18 cellular contexts compared by ENCODE assay signal in the genomic region with DNA sequence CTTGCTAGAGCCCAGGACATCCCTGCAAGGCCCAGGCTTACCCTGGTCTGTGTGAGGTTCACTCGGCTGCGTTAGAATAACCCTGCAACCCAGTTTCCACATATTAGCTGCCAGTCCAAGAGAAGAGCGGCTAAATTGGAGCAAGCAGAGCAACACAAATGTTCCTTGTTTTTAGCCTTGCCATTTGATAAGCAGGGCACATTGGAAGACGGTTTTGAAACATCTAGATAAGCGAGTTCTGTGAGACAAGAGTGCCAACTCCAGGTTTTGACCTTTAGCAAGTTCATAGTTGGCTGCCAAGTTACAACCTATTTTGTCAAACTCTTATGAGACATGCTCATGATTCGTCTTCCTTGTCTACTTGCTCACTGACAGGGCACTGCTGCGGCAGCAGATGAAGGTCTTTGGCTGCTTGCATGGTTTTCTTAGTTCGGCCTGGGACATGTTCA. TPM values are rescaled to one million over a fixed set of nuclear protein-coding genes. Genes with fewer than 3 reads are reported as not detected.
DNase-seq lines count a peak whose midpoint lies in the region; ATAC-seq, FAIRE-seq and TF ChIP-seq lines count a peak whose summit lies in the region.
"Had no signal": no experiment of that assay in that cellular context is flagged by ENCODE, and none has a peak within 500 bp of the region (broad histone marks: within the 10 kb centered on the region; RNA-seq: fewer than 3 reads in every experiment).

No MANE protein-coding gene starts in this region.

- H3K4me1 Mint-ChIP-seq in activated naive CD8-positive, alpha-beta T cell treated with anti-CD3 and anti-CD28 coated beads, Interleukin-2, amount 10 ng/mL, durations not matched to agents 7 days and 5 days, result peaks cover 33% of the 10 kb centered on the region
- peaks cover 9% of the 10 kb centered on the region for H3K4me1 Mint-ChIP-seq in activated naive CD8-positive, alpha-beta T cell treated with anti-CD3 and anti-CD28 coated beads, Interleukin-2, amount 50 U/mL, for 24 hours
- H3K4me1 Mint-ChIP-seq in stimulated activated effector memory CD8-positive, alpha-beta T cell treated with anti-CD3 and anti-CD28 coated beads, Interleukin-12 subunit alpha, Interleukin-12 subunit beta, amount 100 ng/mL, for 72 hours, result peaks cover 18% of the 10 kb centered on the region
- H3K4me1 Mint-ChIP-seq: CD14-positive monocyte had no signal

- H3K4me1 ChIP-seq in adrenal gland (replicated peaks in 1 of 2) (peaks cover 0 to 5% of the 10 kb centered on the region in 2 donors), sigmoid colon (no peaks in the 10 kb centered on the region)

- TF ChIP-seq POLR2A in adrenal gland (IDR thresholded peaks at IDR 0.05) (no peak), sigmoid colon (IDR thresholded peaks at IDR 0.05) (no peak)

- no peak overlapping the region for H3K4me3 Mint-ChIP-seq in activated naive CD8-positive, alpha-beta T cell treated with anti-CD3 and anti-CD28 coated beads, Interleukin-2, amount 10 ng/mL, durations not matched to agents 7 days and 5 days
- H3K4me3 Mint-ChIP-seq in activated naive CD8-positive, alpha-beta T cell treated with anti-CD3 and anti-CD28 coated beads, Interleukin-2, amount 50 U/mL, for 24 hours, result no peak overlapping the region
- no peak overlapping the region for H3K4me3 Mint-ChIP-seq in stimulated activated effector memory CD8-positive, alpha-beta T cell treated with anti-CD3 and anti-CD28 coated beads, Interleukin-12 subunit alpha, Interleukin-12 subunit beta, amount 100 ng/mL, for 72 hours
- H3K4me3 Mint-ChIP-seq: CD14-positive monocyte had no signal

- WGBS in adrenal gland, 4 donors, result 40 to 52% (median 48%) methylated on average over 6 to 8 of the region's 8 CpGs
- WGBS in sigmoid colon, 2 donors, result 75 to 89% methylated on average over 8 of the region's 8 CpGs

- POLR2A ChIA-PET in activated naive CD8-positive, alpha-beta T cell treated with anti-CD3 and anti-CD28 coated beads, Interleukin-2, amount 10 ng/mL, durations not matched to agents 7 days and 5 days (lab: Charles Lee), result no interaction called here

- no peak overlapping the region for H3K27ac ChIP-seq in adrenal gland
- H3K27ac ChIP-seq in sigmoid colon, result no peak overlapping the region

- no peak for TF ChIP-seq CTCF in adrenal gland (IDR thresholded peaks at IDR 0.05)
- no peak for TF ChIP-seq CTCF in sigmoid colon (IDR thresholded peaks at IDR 0.05)

- H3K27me3 ChIP-seq in adrenal gland (no peaks in the 10 kb centered on the region), sigmoid colon (no peaks in the 10 kb centered on the region)

- TF ChIP-seq EP300 in sigmoid colon (IDR thresholded peaks at IDR 0.05), result no peak

- no peaks in the 10 kb centered on the region for H3K36me3 ChIP-seq in adrenal gland (replicated peaks in 1 of 2)
- no peaks in the 10 kb centered on the region for H3K36me3 ChIP-seq in sigmoid colon
- H3K36me3 ChIP-seq: HAP-1 had no signal

- H3K27me3 Mint-ChIP-seq in activated naive CD8-positive, alpha-beta T cell treated with anti-CD3 and anti-CD28 coated beads, Interleukin-2, amount 10 ng/mL, durations not matched to agents 7 days and 5 days, result no peaks in the 10 kb centered on the region
- H3K27me3 Mint-ChIP-seq in activated naive CD8-positive, alpha-beta T cell treated with anti-CD3 and anti-CD28 coated beads, Interleukin-2, amount 50 U/mL, for 24 hours, result no peaks in the 10 kb centered on the region

- no peak overlapping the region for H3K4me3 ChIP-seq in adrenal gland
- no peak overlapping the region for H3K4me3 ChIP-seq in sigmoid colon
- H3K4me3 ChIP-seq: HAP-1 had no signal

- peaks cover 60% of the 10 kb centered on the region for H3K36me3 Mint-ChIP-seq in activated naive CD8-positive, alpha-beta T cell treated with anti-CD3 and anti-CD28 coated beads, Interleukin-2, amount 10 ng/mL, durations not matched to agents 7 days and 5 days
- peaks cover 4% of the 10 kb centered on the region for H3K36me3 Mint-ChIP-seq in activated naive CD8-positive, alpha-beta T cell treated with anti-CD3 and anti-CD28 coated beads, Interleukin-2, amount 50 U/mL, for 24 hours (ENCODE audit: low read depth)
- peaks cover 25% of the 10 kb centered on the region for H3K36me3 Mint-ChIP-seq in stimulated activated effector memory CD8-positive, alpha-beta T cell treated with anti-CD3 and anti-CD28 coated beads, Interleukin-12 subunit alpha, Interleukin-12 subunit beta, amount 100 ng/mL, for 72 hours
- H3K36me3 Mint-ChIP-seq: CD14-positive monocyte had no signal

- H3K9me3 Mint-ChIP-seq in activated naive CD8-positive, alpha-beta T cell treated with anti-CD3 and anti-CD28 coated beads, Interleukin-2, amount 10 ng/mL, durations not matched to agents 7 days and 5 days, result no peaks in the 10 kb centered on the region
- H3K9me3 Mint-ChIP-seq in activated naive CD8-positive, alpha-beta T cell treated with anti-CD3 and anti-CD28 coated beads, Interleukin-2, amount 50 U/mL, for 24 hours, result peaks cover 4% of the 10 kb centered on the region
- no peaks in the 10 kb centered on the region for H3K9me3 Mint-ChIP-seq in stimulated activated effector memory CD8-positive, alpha-beta T cell treated with anti-CD3 and anti-CD28 coated beads, Interleukin-12 subunit alpha, Interleukin-12 subunit beta, amount 100 ng/mL, for 72 hours

- H3K9me3 ChIP-seq in adrenal gland (replicated peaks in 1 of 3) (no peaks in the 10 kb centered on the region), sigmoid colon (no peaks in the 10 kb centered on the region)
- H3K9me3 ChIP-seq: HAP-1 had no signal

- no peak for FAIRE-seq in RCC 7860 (lab: Jason Lieb, UNC)
- FAIRE-seq: A204.1 had no signal

- no peak for ATAC-seq in activated naive CD8-positive, alpha-beta T cell treated with anti-CD3 and anti-CD28 coated beads, Interleukin-2, amount 10 ng/mL, durations not matched to agents 7 days and 5 days (ENCODE audit: low read depth)
- ATAC-seq in activated naive CD8-positive, alpha-beta T cell treated with anti-CD3 and anti-CD28 coated beads, Interleukin-2, amount 50 U/mL, for 24 hours, result no peak
- ATAC-seq in left ventricle myocardium superior, result peak; percentile 84
- ATAC-seq in stimulated activated effector memory CD8-positive, alpha-beta T cell treated with anti-CD3 and anti-CD28 coated beads, Interleukin-12 subunit alpha, Interleukin-12 subunit beta, amount 100 ng/mL, for 72 hours, result no peak

- peak overlapping the region; percentile 39 for H3K27ac Mint-ChIP-seq in activated naive CD8-positive, alpha-beta T cell treated with anti-CD3 and anti-CD28 coated beads, Interleukin-2, amount 10 ng/mL, durations not matched to agents 7 days and 5 days
- no peak overlapping the region for H3K27ac Mint-ChIP-seq in activated naive CD8-positive, alpha-beta T cell treated with anti-CD3 and anti-CD28 coated beads, Interleukin-2, amount 50 U/mL, for 24 hours
- peak overlapping the region; percentile 45 for H3K27ac Mint-ChIP-seq in stimulated activated effector memory CD8-positive, alpha-beta T cell treated with anti-CD3 and anti-CD28 coated beads, Interleukin-12 subunit alpha, Interleukin-12 subunit beta, amount 100 ng/mL, for 72 hours
- H3K27ac Mint-ChIP-seq: CD14-positive monocyte had no signal

- no peak for DNase-seq in activated naive CD8-positive, alpha-beta T cell treated with anti-CD3 and anti-CD28 coated beads, Interleukin-2, amount 10 ng/mL, durations not matched to agents 7 days and 5 days
- DNase-seq in activated naive CD8-positive, alpha-beta T cell treated with anti-CD3 and anti-CD28 coated beads, Interleukin-2, amount 50 U/mL, for 24 hours, result no peak
- peak in 6 of 7 donors; percentile 22 to 67 (median 54) for DNase-seq in adrenal gland
- DNase-seq in left ventricle myocardium superior, result peak; percentile 31
- DNase-seq in stimulated activated effector memory CD8-positive, alpha-beta T cell treated with anti-CD3 and anti-CD28 coated beads, Interleukin-12 subunit alpha, Interleukin-12 subunit beta, amount 100 ng/mL, for 72 hours (ENCODE audit: low spot score in 2 of 2), result no peak
- no peak for DNase-seq in RCC 7860 (ENCODE audit: low spot score)
- no peak for DNase-seq in effector CD8-positive, alpha-beta T cell (lab: John Stamatoyannopoulos, UW)
- no peak for DNase-seq in sigmoid colon
- DNase-seq: COR-L47, DMS153, Karpas-422, NCI-H187 treated with DMSO at 0.1 percent for 48 hours, NCI-H2171, NCI-H446 treated with DMSO at 0.1 percent for 48 hours, NCI-H748 treated with DMSO at 0.1 percent for 48 hours had no signal

- intact Hi-C loops in adrenal gland (cut with DNase I), result no loop called here
- intact Hi-C loops in left ventricle myocardium superior (cut with micrococcal nuclease), result no loop called here
- intact Hi-C loops in sigmoid colon (cut with DNase I), result no loop called here

RNA-seq across cellular contexts. Expression of gene DPP4, which starts 23.5 kb away (rescaled TPM):
- total RNA-seq in activated naive CD8-positive, alpha-beta T cell treated with anti-CD3 and anti-CD28 coated beads, Interleukin-2, amount 10 ng/mL, durations not matched to agents 7 days and 5 days, result 100 to 1,000 TPM; 101 to 107 TPM
- total RNA-seq in adrenal gland (10 to 100 TPM in 3 of 8 donors, 1 to 10 TPM in 5; 1.9 to 49.2 (median 7.8) TPM), left ventricle myocardium superior (6.7 TPM), sigmoid colon (10 to 100 TPM in 3 of 4 donors, 1 to 10 TPM in 1; 5.8 to 11.9 (median 11.2) TPM)
- polyA plus RNA-seq in adrenal gland (1 to 10 TPM in 1 of 3 donors, under 1 TPM in 2; 0.72 to 8.0 (median 0.77) TPM), sigmoid colon (1 to 10 TPM; 1.2 to 6.9 (median 1.4) TPM)

Comparison
In these comparisons a context has a peak if more than half of its experiments do, and no peak if none do; other contexts are left out.
1. DNase-seq: peak in adrenal gland (6 of 7) and left ventricle myocardium superior (single experiment); none in activated naive CD8-positive, alpha-beta T cell treated with anti-CD3 and anti-CD28 coated beads, Interleukin-2, amount 10 ng/mL, durations not matched to agents 7 days and 5 days (single experiment), activated naive CD8-positive, alpha-beta T cell treated with anti-CD3 and anti-CD28 coated beads, Interleukin-2, amount 50 U/mL, for 24 hours (single experiment), stimulated activated effector memory CD8-positive, alpha-beta T cell treated with anti-CD3 and anti-CD28 coated beads, Interleukin-12 subunit alpha, Interleukin-12 subunit beta, amount 100 ng/mL, for 72 hours (0 of 2), RCC 7860 (single experiment), effector CD8-positive, alpha-beta T cell (single experiment) and sigmoid colon (single experiment).